Comparison of ENCODE assay signal across 8 cellular contexts in genomic region chr17:57612202-57613071, GRCh38.
A peak's percentile ranks its signal among the peaks of the same experiment; 100 is the strongest.
DNase-seq lines count a peak whose midpoint lies in the region; ATAC-seq lines count a peak whose summit lies in the region.

No MANE protein-coding gene starts in this region.

- DNase-seq in CD1c-positive myeloid dendritic cell (ENCODE audit: extremely low spot score) = peak; percentile 32
- peak; percentile 87 for DNase-seq in NCI-H82 treated with DMSO at 0.1 percent for 48 hours (lab: John Stamatoyannopoulos, UW; ENCODE audit: unreplicated experiment)
- DNase-seq in effector CD8-positive, alpha-beta T cell (lab: John Stamatoyannopoulos, UW) = no peak
- no peak for DNase-seq in NCI-H446 (lab: John Stamatoyannopoulos, UW)
- DNase-seq in UCSD-AML1 (lab: John Stamatoyannopoulos, UW; ENCODE audit: unreplicated experiment) = no peak
- no peak for DNase-seq in hippocampal formation (lab: John Stamatoyannopoulos, UW)

- ATAC-seq in HG02981 (IDR thresholded peaks at IDR 0.05; ENCODE audit: unreplicated experiment) (peak; percentile 70), esophagus mucosa (peak; percentile 59)

Comparison
In these comparisons a context has a peak if more than half of its experiments do, and no peak if none do; other contexts are left out.
1. DNase-seq: peak in CD1c-positive myeloid dendritic cell (single experiment) and NCI-H82 treated with DMSO at 0.1 percent for 48 hours (single experiment); none in effector CD8-positive, alpha-beta T cell (single experiment), NCI-H446 (0 of 2), UCSD-AML1 (single experiment) and hippocampal formation (0 of 2).